1 cellular context compared by ENCODE assay signal in genomic region chr19:17832443-17833208, GRCh38.
A peak's percentile ranks its signal among the peaks of the same experiment; 100 is the strongest.
TF ChIP-seq lines count a peak whose summit lies in the region.

No MANE protein-coding gene starts in this region.

TF ChIP-seq in HepG2, 621 proteins besides CTCF, POLR2A, EP300 and RAD21 (continued from another document):
- no peak for TF ChIP-seq MTERF4 (CRISPR knock-in tag; IDR thresholded peaks at IDR 0.05)
- no peak for TF ChIP-seq HIVEP1 (CRISPR knock-in tag; IDR thresholded peaks at IDR 0.05)
- TF ChIP-seq TFE3 (CRISPR knock-in tag; IDR thresholded peaks at IDR 0.05): no peak
- no peak for TF ChIP-seq ZNF790 (CRISPR knock-in tag; IDR thresholded peaks at IDR 0.05; ENCODE audit: borderline replicate concordance)
- no peak for TF ChIP-seq SP2 (CRISPR knock-in tag; IDR thresholded peaks at IDR 0.05)
- TF ChIP-seq ZNF501 (CRISPR knock-in tag; IDR thresholded peaks at IDR 0.05): no peak
- TF ChIP-seq AGO2 (optimal IDR thresholded peaks at IDR 0.05; ENCODE audit: low read depth, low read length): peak; percentile 45
- peak; percentile 79 for TF ChIP-seq ZBTB33 (CRISPR knock-in tag; IDR thresholded peaks at IDR 0.05)
- no peak for TF ChIP-seq AGO1 (IDR thresholded peaks at IDR 0.05; ENCODE audit: low read depth, low read length, poor library complexity, severe bottlenecking)
- TF ChIP-seq PAX8 (CRISPR knock-in tag; IDR thresholded peaks at IDR 0.05; ENCODE audit: borderline replicate concordance): no peak
- no peak for TF ChIP-seq ZNF710 (CRISPR knock-in tag; IDR thresholded peaks at IDR 0.05; ENCODE audit: borderline replicate concordance)
- TF ChIP-seq ZNF768 (CRISPR knock-in tag; IDR thresholded peaks at IDR 0.05): peak; percentile 92
